In genomic region chr14:65222434-65222833, GRCh38 we compare ENCODE assay signal across 8 cellular contexts.
A peak's percentile ranks its signal among the peaks of the same experiment; 100 is the strongest.
DNase-seq lines count a peak whose midpoint lies in the region; ATAC-seq, FAIRE-seq and TF ChIP-seq lines count a peak whose summit lies in the region.

No MANE protein-coding gene starts in this region.

- no peaks in the 10 kb centered on the region for H3K36me3 ChIP-seq in ACC112 (ENCODE audit: insufficient read depth, low read length)
- H3K36me3 ChIP-seq in WERI-Rb-1: no peaks in the 10 kb centered on the region
- no peaks in the 10 kb centered on the region for H3K36me3 ChIP-seq in bronchial epithelial cell (ENCODE audit: control insufficient read depth, insufficient read depth, low read length)

- DNase-seq in GM13977 (ENCODE audit: low spot score) (peak; percentile 60), LoVo (ENCODE audit: low spot score) (peak; percentile 52), WERI-Rb-1 (peak; percentile 53), bronchial epithelial cell (ENCODE audit: low read depth) (peak; percentile 55), left lobe of liver (ENCODE audit: low spot score) (no peak), cortex of kidney (lab: John Stamatoyannopoulos, UW) (no peak)
- DNase-seq in stimulated activated CD8-positive, alpha-beta memory T cell treated with anti-CD3 and anti-CD28 coated beads, Interleukin-15, amount 100 ng/mL, for 1 hour (ENCODE audit: low read depth): peak; percentile 31

- peaks cover 21% of the 10 kb centered on the region for H3K4me1 ChIP-seq in ACC112 (ENCODE audit: control insufficient read depth, insufficient read depth, low read length, unreplicated experiment)

- in situ Hi-C loops in GM13977 (cut with MboI; ENCODE audit: low pct_unique_long_range_greater_than_20kb, low sequenced_read_pairs, unreplicated experiment): no loop called here

- TF ChIP-seq CTCF in GM13977 (IDR thresholded peaks at IDR 0.05; ENCODE audit: extremely low read depth, insufficient read depth, missing control alignments) (peak; percentile 88), WERI-Rb-1 (IDR thresholded peaks at IDR 0.05; ENCODE audit: low read depth, low read length) (peak; percentile 77), bronchial epithelial cell (IDR thresholded peaks at IDR 0.05; ENCODE audit: insufficient read depth, low read length, severe bottlenecking) (peak; percentile 83)

- peak overlapping the region; percentile 53 for H2AFZ ChIP-seq in ACC112 (ENCODE audit: low read length, unreplicated experiment)

- H3K27ac ChIP-seq in ACC112 (ENCODE audit: low read depth, low read length) (peak overlapping the region; percentile 25), WERI-Rb-1 (no peak overlapping the region)

- H3K27me3 ChIP-seq in ACC112 (ENCODE audit: insufficient read depth, low read length): no peaks in the 10 kb centered on the region
- no peaks in the 10 kb centered on the region for H3K27me3 ChIP-seq in WERI-Rb-1 (ENCODE audit: insufficient read depth, low read depth, severe bottlenecking)
- no peaks in the 10 kb centered on the region for H3K27me3 ChIP-seq in bronchial epithelial cell (ENCODE audit: control insufficient read depth, insufficient read depth, low read length)

- FAIRE-seq in bronchial epithelial cell (lab: Jason Lieb, UNC): no peak

- H3K4me3 ChIP-seq in ACC112 (ENCODE audit: low read depth, low read length): no peak overlapping the region
- no peak overlapping the region for H3K4me3 ChIP-seq in WERI-Rb-1 (ENCODE audit: low read depth, low read length)
- H3K4me3 ChIP-seq in bronchial epithelial cell (ENCODE audit: low read depth, low read length): no peak overlapping the region

- ATAC-seq in left lobe of liver: peak; percentile 88

- H3K79me2 ChIP-seq in ACC112 (ENCODE audit: control insufficient read depth, insufficient read depth, low read length, unreplicated experiment): no peaks in the 10 kb centered on the region

- no peaks in the 10 kb centered on the region for H3K9me3 ChIP-seq in WERI-Rb-1 (ENCODE audit: severe bottlenecking)

Comparison
In these comparisons a context has a peak if more than half of its experiments do, and no peak if none do; other contexts are left out.
1. DNase-seq: peak in GM13977 (single experiment), LoVo (single experiment), WERI-Rb-1 (single experiment), bronchial epithelial cell (single experiment) and stimulated activated CD8-positive, alpha-beta memory T cell treated with anti-CD3 and anti-CD28 coated beads, Interleukin-15, amount 100 ng/mL, for 1 hour (single experiment); none in left lobe of liver (single experiment) and cortex of kidney (single experiment).
2. Peak in every context shown above with its lines, with median percentiles within 50 percentile points of each other: CTCF ChIP-seq.